ENCODE assay signal across 19 cellular contexts in the genomic region with DNA sequence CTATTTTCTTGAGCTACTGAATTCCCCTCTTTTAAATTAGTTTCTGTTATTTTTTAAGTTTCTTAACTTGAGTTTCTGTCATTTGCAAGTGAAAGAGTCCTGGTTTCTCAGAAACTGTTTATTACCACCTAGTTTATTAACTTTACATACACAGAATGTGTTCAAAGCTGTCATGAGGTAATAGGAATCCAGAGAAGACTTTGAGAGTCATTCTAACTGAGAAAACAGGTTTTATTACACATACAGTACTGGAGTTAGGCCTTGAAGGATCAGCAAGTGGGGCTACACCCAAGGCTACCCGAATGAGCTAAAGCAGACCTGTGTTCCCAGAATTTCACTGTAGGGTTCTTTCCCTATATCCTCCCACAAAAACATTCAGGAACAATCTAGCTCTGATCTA. TPM values are rescaled to one million over a fixed set of nuclear protein-coding genes. Genes with fewer than 3 reads are reported as not detected.
DNase-seq lines count a peak whose midpoint lies in the region; ATAC-seq and TF ChIP-seq lines count a peak whose summit lies in the region.
"Had no signal": no experiment of that assay in that cellular context is flagged by ENCODE, and none has a peak within 500 bp of the region (broad histone marks: within the 10 kb centered on the region; RNA-seq: fewer than 3 reads in every experiment).

No MANE protein-coding gene starts in this region.

- no peaks in the 10 kb centered on the region for H3K79me2 ChIP-seq in GM23248 (ENCODE audit: insufficient read depth)

- no peak overlapping the region for H3K27ac Mint-ChIP-seq in WTC11
- H3K27ac Mint-ChIP-seq: HFFc6, IgD-negative memory B cell had no signal

- H3K36me3 Mint-ChIP-seq in WTC11, result no peaks in the 10 kb centered on the region

- no peaks in the 10 kb centered on the region for H4K20me1 ChIP-seq in GM23248 (ENCODE audit: insufficient read depth)
- H4K20me1 ChIP-seq: BLaER1 had no signal

- H3K4me2 ChIP-seq in GM23248 (ENCODE audit: unreplicated experiment), result no peak overlapping the region
- H3K4me2 ChIP-seq: BLaER1 had no signal

- H3K9me2 ChIP-seq in GM23248 (ENCODE audit: insufficient read depth), result no peaks in the 10 kb centered on the region

- H3K4me3 ChIP-seq in heart left ventricle (no peak overlapping the region), gastrocnemius medialis (no peak overlapping the region), GM23248 (no peak overlapping the region)
- H3K4me3 ChIP-seq: BLaER1, GM12878 had no signal

- no peak overlapping the region for H2AFZ ChIP-seq in GM23248

- H3K9ac ChIP-seq in GM23248, result no peak overlapping the region
- H3K9ac ChIP-seq: BLaER1 had no signal

- WGBS in heart left ventricle, 4 donors, result 92 to 100% (median 95%) methylated on average over 1 of the region's 1 CpG
- 93 to 96% methylated on average over 1 of the region's 1 CpG for WGBS in GM23248 (ENCODE audit: low coverage in 1 of 2, low lambda C conversion rate in 2 of 2, missing lambda C conversion rate in 2 of 2), 2 experiments

- in situ Hi-C loops in gastrocnemius medialis (cut with MboI; ENCODE audit: low sequenced_read_pairs in 4 of 4) (no loop called here), GM23248 (cut with MboI) (no loop called here)

- H3K4me1 Mint-ChIP-seq in WTC11, result peaks cover 7% of the 10 kb centered on the region
- H3K4me1 Mint-ChIP-seq: IgD-negative memory B cell had no signal

- H3K27me3 Mint-ChIP-seq in WTC11 (ENCODE audit: low read depth), result no peaks in the 10 kb centered on the region; the same call in 1 of the 2 replicates
- H3K27me3 Mint-ChIP-seq: CD4-positive, CD25-positive, alpha-beta regulatory T cell; IgD-negative memory B cell had no signal

- CTCF ChIA-PET in WTC11 (lab: Charles Lee), result interaction anchor here (0.8 kb wide), 1 partner anchor 152 kb away, joined by 3 read pairs; no protein-coding TSS in a partner anchor

- H3K4me3 Mint-ChIP-seq in WTC11, result no peak overlapping the region
- H3K4me3 Mint-ChIP-seq: CD4-positive, CD25-positive, alpha-beta regulatory T cell; HFFc6; IgD-negative memory B cell had no signal

- POLR2A ChIA-PET in WTC11 (lab: Charles Lee), result no interaction called here

- DNase-seq in heart left ventricle, result no peak
- no peak for DNase-seq in cardiac septum (ENCODE audit: low spot score)
- no peak for DNase-seq in gastrocnemius medialis
- DNase-seq in GM23248, result no peak
- DNase-seq in WTC11 (ENCODE audit: low spot score), result no peak
- DNase-seq: AML-193; Calu3; CD4-positive, CD25-positive, alpha-beta regulatory T cell; DMS79; HCEC 1CT; HFFc6; KG1 had no signal

- TF ChIP-seq CTCF in heart left ventricle (IDR thresholded peaks at IDR 0.05) (no peak), gastrocnemius medialis (IDR thresholded peaks at IDR 0.05 in 4 of 5, conservative IDR thresholded peaks at IDR 0.05 in 1 of 5) (no peak), WTC11 (IDR thresholded peaks at IDR 0.05) (no peak)

- peaks cover 0 to 29% (median 19%) of the 10 kb centered on the region in 9 donors for H3K36me3 ChIP-seq in heart left ventricle
- H3K36me3 ChIP-seq in gastrocnemius medialis, result peaks cover 3 to 12% of the 10 kb centered on the region in 2 donors
- H3K36me3 ChIP-seq in GM23248 (ENCODE audit: low read depth), result peaks cover 14% of the 10 kb centered on the region

- H3K9me3 ChIP-seq in heart left ventricle (no peaks in the 10 kb centered on the region), gastrocnemius medialis (no peaks in the 10 kb centered on the region), GM23248 (ENCODE audit: low read depth) (no peaks in the 10 kb centered on the region)
- H3K9me3 ChIP-seq: BLaER1 had no signal

- H3K4me1 ChIP-seq in heart left ventricle (peaks cover 0 to 32% (median 18%) of the 10 kb centered on the region in 12 donors), gastrocnemius medialis (peaks cover 0 to 15% of the 10 kb centered on the region in 2 donors), GM23248 (ENCODE audit: insufficient read depth) (0 out of 2 replicates have a peak, but pooled peaks cover 3% of the 10 kb centered on the region)
- H3K4me1 ChIP-seq: BLaER1 had no signal

- H3K27me3 ChIP-seq in heart left ventricle, result no peaks in the 10 kb centered on the region
- no peaks in the 10 kb centered on the region for H3K27me3 ChIP-seq in gastrocnemius medialis
- H3K27me3 ChIP-seq in GM23248 (replicated peaks; ENCODE audit: insufficient read depth), result no peaks in the 10 kb centered on the region
- H3K27me3 ChIP-seq: BLaER1 had no signal

- no peaks in the 10 kb centered on the region for H3K9me3 Mint-ChIP-seq in WTC11
- H3K9me3 Mint-ChIP-seq: HFFc6, IgD-negative memory B cell had no signal

- 0 out of 2 replicates have a peak, but pooled peaks cover 4% of the 10 kb centered on the region for H3F3A ChIP-seq in GM23248 (ENCODE audit: insufficient read depth)

- peak overlapping the region in 8 of 12 donors; percentile 3 to 89 (median 31) for H3K27ac ChIP-seq in heart left ventricle
- peak overlapping the region in 3 of 4 donors; percentile 21 to 48 (median 33) for H3K27ac ChIP-seq in gastrocnemius medialis
- no peak overlapping the region for H3K27ac ChIP-seq in GM23248
- H3K27ac ChIP-seq: 22Rv1, BLaER1 had no signal

- TF ChIP-seq POLR2A in heart left ventricle (IDR thresholded peaks at IDR 0.05) (no peak), gastrocnemius medialis (IDR thresholded peaks at IDR 0.05) (no peak)

- intact Hi-C loops in heart left ventricle (cut with DNase I) (no loop called here), cardiac septum (cut with DNase I) (no loop called here), gastrocnemius medialis (cut with DNase I; ENCODE audit: low total_unique reads) (no loop called here)

- no peak for ATAC-seq in heart left ventricle
- peak; percentile 56 for ATAC-seq in HG02623 (IDR thresholded peaks at IDR 0.05; ENCODE audit: unreplicated experiment)
- peak; percentile 87 for ATAC-seq in esophagus mucosa
- ATAC-seq in gastrocnemius medialis, result no peak
- no peak for ATAC-seq in HG03025 (IDR thresholded peaks at IDR 0.05; ENCODE audit: low FRiP score, unreplicated experiment)
- no peak for ATAC-seq in WTC11
- ATAC-seq: GM12878 had no signal

TF ChIP-seq in WTC11, 78 proteins besides CTCF, POLR2A, EP300 and RAD21 (continues in another document):
- no peak for TF ChIP-seq GABPB1 (CRISPR knock-in tag; IDR thresholded peaks at IDR 0.05)
- TF ChIP-seq USF1 (CRISPR knock-in tag; IDR thresholded peaks at IDR 0.05), result no peak
- TF ChIP-seq ZNF263 (CRISPR knock-in tag; IDR thresholded peaks at IDR 0.05; ENCODE audit: low read depth), result no peak
- no peak for TF ChIP-seq ATF1 (CRISPR knock-in tag; IDR thresholded peaks at IDR 0.05)
- no peak for TF ChIP-seq ZNF219 (CRISPR knock-in tag; IDR thresholded peaks at IDR 0.05; ENCODE audit: borderline replicate concordance)
- TF ChIP-seq, protein P1, sequence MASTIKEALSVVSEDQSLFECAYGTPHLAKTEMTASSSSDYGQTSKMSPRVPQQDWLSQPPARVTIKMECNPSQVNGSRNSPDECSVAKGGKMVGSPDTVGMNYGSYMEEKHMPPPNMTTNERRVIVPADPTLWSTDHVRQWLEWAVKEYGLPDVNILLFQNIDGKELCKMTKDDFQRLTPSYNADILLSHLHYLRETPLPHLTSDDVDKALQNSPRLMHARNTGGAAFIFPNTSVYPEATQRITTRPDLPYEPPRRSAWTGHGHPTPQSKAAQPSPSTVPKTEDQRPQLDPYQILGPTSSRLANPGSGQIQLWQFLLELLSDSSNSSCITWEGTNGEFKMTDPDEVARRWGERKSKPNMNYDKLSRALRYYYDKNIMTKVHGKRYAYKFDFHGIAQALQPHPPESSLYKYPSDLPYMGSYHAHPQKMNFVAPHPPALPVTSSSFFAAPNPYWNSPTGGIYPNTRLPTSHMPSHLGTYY (CRISPR knock-in tag; IDR thresholded peaks at IDR 0.05), result no peak
- no peak for TF ChIP-seq HMGA2 (CRISPR knock-in tag; IDR thresholded peaks at IDR 0.05)
- no peak for TF ChIP-seq ZNF512 (CRISPR knock-in tag; IDR thresholded peaks at IDR 0.05; ENCODE audit: borderline replicate concordance)
- no peak for TF ChIP-seq TP53 (CRISPR knock-in tag; IDR thresholded peaks at IDR 0.05)
- no peak for TF ChIP-seq JUN (CRISPR knock-in tag; IDR thresholded peaks at IDR 0.05)
- TF ChIP-seq SMAD3 (CRISPR knock-in tag; IDR thresholded peaks at IDR 0.05; ENCODE audit: borderline replicate concordance), result no peak
- TF ChIP-seq ETV6 (CRISPR knock-in tag; IDR thresholded peaks at IDR 0.05), result no peak
- no peak for TF ChIP-seq GTF2I (CRISPR knock-in tag; conservative IDR thresholded peaks at IDR 0.05)

RNA-seq across cellular contexts. Expression of gene FAM114A2, which starts 33.1 kb away (rescaled TPM):
- 10 to 100 TPM in 8 of 9 donors, 1 to 10 TPM in 1; 8.8 to 39.0 (median 33.9) TPM for total RNA-seq in heart left ventricle
- 10 to 100 TPM in 1 of 2 donors, 1 to 10 TPM in 1; 6.1 to 25.4 TPM for polyA plus RNA-seq in heart left ventricle
- 37.6 TPM for total RNA-seq in cardiac septum
- total RNA-seq in esophagus mucosa, result 24.4 TPM
- 10 to 100 TPM; 12.2 to 19.0 (median 18.3) TPM for total RNA-seq in gastrocnemius medialis
- 20.2 and 24.8 TPM in 2 replicates for total RNA-seq in GM23248 (2014; rRNA removed; shearing (Covaris generic))
- polyA plus RNA-seq in GM23248 (2016; fragmentation: Nextera tagmentation; extraction: Ambion mirVana), result 25.3 and 27.0 TPM in 2 replicates
- 10.1 to 12.2 TPM (median 10.7 TPM) in 3 replicates for total RNA-seq in WTC11 (2021)

RNA-seq across cellular contexts. Expression of gene MFAP3, which starts 33.1 kb away (rescaled TPM):
- total RNA-seq in heart left ventricle (10 to 100 TPM; 25.1 to 52.0 (median 38.6) TPM), cardiac septum (33.3 TPM), esophagus mucosa (19.6 TPM), gastrocnemius medialis (10 to 100 TPM; 25.4 to 80.5 (median 28.7) TPM), WTC11 (2021) (20.0 to 22.1 TPM (median 21.2 TPM) in 3 replicates)
- polyA plus RNA-seq in heart left ventricle (10 to 100 TPM in 1 of 2 donors, 1 to 10 TPM in 1; 2.3 to 38.7 TPM), GM23248 (2016; fragmentation: Nextera tagmentation; extraction: Ambion mirVana) (20.5 and 22.5 TPM in 2 replicates)
- total RNA-seq in GM23248 (2014; rRNA removed; shearing (Covaris generic)), result 88.8 and 110 TPM in 2 replicates

Comparison
In these comparisons a context has a peak if more than half of its experiments do, and no peak if none do; other contexts are left out.
1. ATAC-seq: peak in HG02623 (single experiment) and esophagus mucosa (single experiment); none in heart left ventricle (0 of 4), gastrocnemius medialis (0 of 2), HG03025 (single experiment) and WTC11 (single experiment).